11 cellular contexts compared by ENCODE assay signal in genomic region chr12:92055877-92056276, GRCh38.
A peak's percentile ranks its signal among the peaks of the same experiment; 100 is the strongest.
DNase-seq lines count a peak whose midpoint lies in the region; ATAC-seq and TF ChIP-seq lines count a peak whose summit lies in the region.
"Had no signal": no experiment of that assay in that cellular context is flagged by ENCODE, and none has a peak within 500 bp of the region (broad histone marks: within the 10 kb centered on the region; RNA-seq: fewer than 3 reads in every experiment).

No MANE protein-coding gene starts in this region.

- H3K27ac Mint-ChIP-seq in CD8-positive, alpha-beta T cell, result peak overlapping the region; percentile 95
- peak overlapping the region; percentile 86 for H3K27ac Mint-ChIP-seq in T-helper 2 cell treated with Interferon-gamma antibody and Interleukin-4, amounts not matched to agents 5 μg/mL and 100 μg/mL, for 36 hours
- H3K27ac Mint-ChIP-seq: B cell, naive B cell had no signal

- DNase-seq in CD8-positive, alpha-beta T cell, result peak in 6 of 7 experiments; percentile 37 to 77 (median 56)
- DNase-seq in T-helper 2 cell treated with Interferon-gamma antibody and Interleukin-4, amounts not matched to agents 5 μg/mL and 100 μg/mL, for 36 hours (ENCODE audit: low spot score), result peak; percentile 68
- DNase-seq in activated naive CD4-positive, alpha-beta T cell treated with anti-CD3 and anti-CD28 coated beads, Interleukin-2, amount 50 U/mL, for 16 hours, result peak; percentile 63
- peak; percentile 56 for DNase-seq in prostate gland (ENCODE audit: low spot score)
- no peak for DNase-seq in substantia nigra (lab: John Stamatoyannopoulos, UW)
- no peak for DNase-seq in occipital lobe (lab: John Stamatoyannopoulos, UW)
- DNase-seq: dorsolateral prefrontal cortex, naive B cell had no signal

- POLR2A ChIA-PET in CD8-positive, alpha-beta T cell (lab: Charles Lee), result interaction anchor here (0.7 to 1.4 kb wide), 2 partner anchors 14 to 255 kb away, joined by 3 to 5 read pairs; no protein-coding TSS in a partner anchor

- no peak overlapping the region for H3K4me3 ChIP-seq in CD8-positive, alpha-beta T cell (ENCODE audit: low read depth, low read length)
- H3K4me3 ChIP-seq in prostate gland, result no peak overlapping the region
- H3K4me3 ChIP-seq: dorsolateral prefrontal cortex had no signal

- peaks cover 4% of the 10 kb centered on the region for H3K9me3 Mint-ChIP-seq in CD8-positive, alpha-beta T cell
- peaks cover 17% of the 10 kb centered on the region for H3K9me3 Mint-ChIP-seq in T-helper 2 cell treated with Interferon-gamma antibody and Interleukin-4, amounts not matched to agents 5 μg/mL and 100 μg/mL, for 36 hours

- no peaks in the 10 kb centered on the region for H3K27me3 Mint-ChIP-seq in CD8-positive, alpha-beta T cell (ENCODE audit: low read depth)
- no peaks in the 10 kb centered on the region for H3K27me3 Mint-ChIP-seq in T-helper 2 cell treated with Interferon-gamma antibody and Interleukin-4, amounts not matched to agents 5 μg/mL and 100 μg/mL, for 36 hours (ENCODE audit: low read depth)
- H3K27me3 Mint-ChIP-seq: B cell, naive B cell had no signal

- peak overlapping the region; percentile 68 for H3K4me3 Mint-ChIP-seq in CD8-positive, alpha-beta T cell
- H3K4me3 Mint-ChIP-seq in T-helper 2 cell treated with Interferon-gamma antibody and Interleukin-4, amounts not matched to agents 5 μg/mL and 100 μg/mL, for 36 hours, result peak overlapping the region; percentile 75
- H3K4me3 Mint-ChIP-seq: B cell, naive B cell had no signal

- no peak for TF ChIP-seq POLR2A in prostate gland (IDR thresholded peaks at IDR 0.05)

- ATAC-seq in CD8-positive, alpha-beta T cell, result peak; percentile 95
- ATAC-seq in HG03432 (IDR thresholded peaks at IDR 0.05; ENCODE audit: unreplicated experiment), result no peak
- ATAC-seq in GM21576 (IDR thresholded peaks at IDR 0.05; ENCODE audit: unreplicated experiment), result no peak

- H3K36me3 Mint-ChIP-seq in CD8-positive, alpha-beta T cell, result peaks cover 6% of the 10 kb centered on the region
- H3K36me3 Mint-ChIP-seq in T-helper 2 cell treated with Interferon-gamma antibody and Interleukin-4, amounts not matched to agents 5 μg/mL and 100 μg/mL, for 36 hours (ENCODE audit: low read depth), result peaks cover 21% of the 10 kb centered on the region

- H3K4me1 ChIP-seq in CD8-positive, alpha-beta T cell (ENCODE audit: insufficient read depth, low read length), result peaks cover 52% of the 10 kb centered on the region
- no peaks in the 10 kb centered on the region for H3K4me1 ChIP-seq in prostate gland (replicated peaks)

- CTCF ChIA-PET in CD8-positive, alpha-beta T cell (lab: Charles Lee), result interaction anchor here (0.7 kb wide), 1 partner anchor 28 kb away, joined by 4 read pairs; no protein-coding TSS in a partner anchor

- no peaks in the 10 kb centered on the region for H3K9me3 ChIP-seq in CD8-positive, alpha-beta T cell (ENCODE audit: low read length)
- no peaks in the 10 kb centered on the region for H3K9me3 ChIP-seq in prostate gland

- peaks cover 73% of the 10 kb centered on the region for H3K4me1 Mint-ChIP-seq in CD8-positive, alpha-beta T cell (ENCODE audit: low read depth)
- peaks cover 63% of the 10 kb centered on the region for H3K4me1 Mint-ChIP-seq in T-helper 2 cell treated with Interferon-gamma antibody and Interleukin-4, amounts not matched to agents 5 μg/mL and 100 μg/mL, for 36 hours (ENCODE audit: low read depth)

- WGBS in prostate gland, result 50% methylated on average over 4 of the region's 4 CpGs

- H3K27ac ChIP-seq in CD8-positive, alpha-beta T cell (ENCODE audit: low read depth, low read length), result peak overlapping the region; percentile 24
- H3K27ac ChIP-seq in prostate gland, result no peak overlapping the region
- H3K27ac ChIP-seq in substantia nigra (ENCODE audit: low read depth, low read length, poor library complexity, severe bottlenecking), result no peak overlapping the region
- H3K27ac ChIP-seq: dorsolateral prefrontal cortex had no signal

- no peak for TF ChIP-seq CTCF in CD8-positive, alpha-beta T cell (IDR thresholded peaks at IDR 0.05)
- TF ChIP-seq CTCF in prostate gland (IDR thresholded peaks at IDR 0.05), result no peak

- no peaks in the 10 kb centered on the region for H3K36me3 ChIP-seq in CD8-positive, alpha-beta T cell (ENCODE audit: insufficient read depth, low read length)
- H3K36me3 ChIP-seq in prostate gland, result no peaks in the 10 kb centered on the region

- H3K27me3 ChIP-seq in CD8-positive, alpha-beta T cell (ENCODE audit: insufficient read depth, low read length), result no peaks in the 10 kb centered on the region
- H3K27me3 ChIP-seq in prostate gland (replicated peaks; ENCODE audit: insufficient read depth), result no peaks in the 10 kb centered on the region
- H3K27me3 ChIP-seq: dorsolateral prefrontal cortex had no signal

- intact Hi-C loops in CD8-positive, alpha-beta T cell (cut with DNase I, micrococcal nuclease), result loop anchor here (1.0 to 5.0 kb wide), 4 partner anchors 9 to 51 kb away; no protein-coding TSS in a partner anchor
- intact Hi-C loops in prostate gland (cut with DNase I), result no loop called here

Comparison
In these comparisons a context has a peak if more than half of its experiments do, and no peak if none do; other contexts are left out.
1. DNase-seq: peak in CD8-positive, alpha-beta T cell (6 of 7), T-helper 2 cell treated with Interferon-gamma antibody and Interleukin-4, amounts not matched to agents 5 μg/mL and 100 μg/mL, for 36 hours (single experiment), activated naive CD4-positive, alpha-beta T cell treated with anti-CD3 and anti-CD28 coated beads, Interleukin-2, amount 50 U/mL, for 16 hours (single experiment) and prostate gland (single experiment); none in substantia nigra (0 of 49) and occipital lobe (single experiment).